Comparison of ENCODE assay signal across 25 cellular contexts in genomic region chr1:197127513-197127912, GRCh38. TPM values are rescaled to one million over a fixed set of nuclear protein-coding genes. Genes with fewer than 3 reads are reported as not detected.
"Had no signal": no experiment of that assay in that cellular context is flagged by ENCODE, and none has a peak within 500 bp of the region (broad histone marks: within the 10 kb centered on the region; RNA-seq: fewer than 3 reads in every experiment).

No MANE protein-coding gene starts in this region.

- H3K4me1 Mint-ChIP-seq: brain; memory B cell; stimulated activated naive B cell treated with anti-CD40 and anti-IgM and Interleukin-4, amounts not matched to agents 10 μg/mL and 1 μg/mL and 100 μg/mL, for 72 hours had no signal

- H3K4me3 ChIP-seq: skin epidermis, tibial nerve had no signal

- H3K27me3 ChIP-seq: foreskin keratinocyte, tibial nerve had no signal

- DNase-seq: activated CD4-positive, alpha-beta T cell treated with anti-CD3 and anti-CD28 coated beads for 4 hours; activated CD8-positive, alpha-beta memory T cell treated with anti-CD3 and anti-CD28 coated beads, Interleukin-2, amount 50 U/mL, for 4 hours; activated CD8-positive, alpha-beta T cell treated with anti-CD3 and anti-CD28 coated beads, Interleukin-2, amount 10 ng/mL, durations not matched to agents 7 days and 5 days; activated gamma-delta T cell treated with Interleukin-2 at 50 U/mL for 16 hours; activated T-cell treated with anti-CD3 and anti-CD28 coated beads, Interleukin-2, amount 50 U/mL, for 72 hours; dermis blood vessel endothelial cell; effector memory CD8-positive, alpha-beta T cell; foreskin keratinocyte; glutamatergic neuron; kidney glomerular epithelial cell; left ventricle myocardium superior; naive thymus-derived CD8-positive, alpha-beta T cell; stimulated activated CD4-positive, alpha-beta T cell treated with anti-CD3 and anti-CD28 coated beads, Interleukin-15, amount 100 ng/mL, for 24 hours; stimulated activated CD4-positive, alpha-beta T cell treated with anti-CD3 and anti-CD28 coated beads, Interleukin-4, amount 100 ng/mL, for 1 hour; stimulated activated naive B cell treated with anti-CD40 and anti-IgM and Interleukin-4, amounts not matched to agents 10 μg/mL and 1 μg/mL and 100 μg/mL, for 72 hours; substantia nigra; T-helper 2 cell had no signal

- H3K9me3 ChIP-seq: tibial nerve had no signal

- H3K27ac ChIP-seq: epithelial cell of prostate, foreskin keratinocyte, parathyroid adenoma, skin epidermis, tibial nerve had no signal

- H3K27me3 Mint-ChIP-seq: activated naive CD8-positive, alpha-beta T cell; brain; effector memory CD8-positive, alpha-beta T cell; memory B cell; naive thymus-derived CD8-positive, alpha-beta T cell; stimulated activated naive B cell treated with anti-CD40 and anti-IgM and Interleukin-4, amounts not matched to agents 10 μg/mL and 1 μg/mL and 100 μg/mL, for 72 hours had no signal

- ATAC-seq: activated CD8-positive, alpha-beta T cell treated with anti-CD3 and anti-CD28 coated beads, Interleukin-2, amount 10 ng/mL, durations not matched to agents 7 days and 5 days; activated T-cell treated with anti-CD3 and anti-CD28 coated beads, Interleukin-2, amount 50 U/mL, for 72 hours; effector memory CD8-positive, alpha-beta T cell; foreskin keratinocyte; left ventricle myocardium superior; naive thymus-derived CD8-positive, alpha-beta T cell; stimulated activated naive B cell treated with anti-CD40 and anti-IgM and Interleukin-4, amounts not matched to agents 10 μg/mL and 1 μg/mL and 100 μg/mL, for 72 hours; WTC11 had no signal

- H3K27ac Mint-ChIP-seq: activated CD8-positive, alpha-beta T cell treated with anti-CD3 and anti-CD28 coated beads, Interleukin-2, amount 10 ng/mL, durations not matched to agents 7 days and 5 days; activated naive CD8-positive, alpha-beta T cell; activated T-cell treated with anti-CD3 and anti-CD28 coated beads, Interleukin-2, amount 50 U/mL, for 72 hours; effector memory CD8-positive, alpha-beta T cell; memory B cell; naive thymus-derived CD8-positive, alpha-beta T cell; stimulated activated naive B cell treated with anti-CD40 and anti-IgM and Interleukin-4, amounts not matched to agents 10 μg/mL and 1 μg/mL and 100 μg/mL, for 72 hours; WTC11 had no signal

- H3K36me3 Mint-ChIP-seq: activated naive CD8-positive, alpha-beta T cell; memory B cell; naive thymus-derived CD8-positive, alpha-beta T cell; stimulated activated naive B cell treated with anti-CD40 and anti-IgM and Interleukin-4, amounts not matched to agents 10 μg/mL and 1 μg/mL and 100 μg/mL, for 72 hours had no signal

- H3K36me3 ChIP-seq: tibial nerve had no signal

- H3K9me3 Mint-ChIP-seq: activated T-cell treated with anti-CD3 and anti-CD28 coated beads, Interleukin-2, amount 50 U/mL, for 72 hours; brain; effector memory CD8-positive, alpha-beta T cell; memory B cell; naive thymus-derived CD8-positive, alpha-beta T cell; stimulated activated naive B cell treated with anti-CD40 and anti-IgM and Interleukin-4, amounts not matched to agents 10 μg/mL and 1 μg/mL and 100 μg/mL, for 72 hours; WTC11 had no signal

- H3K4me3 Mint-ChIP-seq: activated CD8-positive, alpha-beta T cell treated with anti-CD3 and anti-CD28 coated beads, Interleukin-2, amount 10 ng/mL, durations not matched to agents 7 days and 5 days; activated naive CD8-positive, alpha-beta T cell; activated T-cell treated with anti-CD3 and anti-CD28 coated beads, Interleukin-2, amount 50 U/mL, for 72 hours; brain; effector memory CD8-positive, alpha-beta T cell; memory B cell; naive thymus-derived CD8-positive, alpha-beta T cell; stimulated activated naive B cell treated with anti-CD40 and anti-IgM and Interleukin-4, amounts not matched to agents 10 μg/mL and 1 μg/mL and 100 μg/mL, for 72 hours; WTC11 had no signal

- H3K4me1 ChIP-seq: foreskin keratinocyte, parathyroid adenoma had no signal

RNA-seq across cellular contexts. Expression of gene ASPM, which starts 19.0 kb away (rescaled TPM):
- polyA plus RNA-seq: naive thymus-derived CD8-positive, alpha-beta T cell had no signal
